In genomic region chr6:34341481-34341971, GRCh38 we compare ENCODE assay signal across 14 cellular contexts. TPM values are rescaled to one million over a fixed set of nuclear protein-coding genes. Genes with fewer than 3 reads are reported as not detected.
DNase-seq lines count a peak whose midpoint lies in the region; ATAC-seq and TF ChIP-seq lines count a peak whose summit lies in the region.
"Had no signal": no experiment of that assay in that cellular context is flagged by ENCODE, and none has a peak within 500 bp of the region (broad histone marks: within the 10 kb centered on the region; RNA-seq: fewer than 3 reads in every experiment).

No MANE protein-coding gene starts in this region.

- no peak overlapping the region for H3K27ac ChIP-seq in GM23338 (ENCODE audit: low read depth)
- H3K27ac ChIP-seq: right lobe of liver had no signal

- peaks cover 7% of the 10 kb centered on the region; the same call in 1 of the 2 replicates for H3K4me1 ChIP-seq in GM23338 (ENCODE audit: insufficient read depth)

- no peaks in the 10 kb centered on the region for H3K36me3 ChIP-seq in GM23338 (ENCODE audit: insufficient read depth)
- H3K36me3 ChIP-seq: right lobe of liver had no signal

- H4K20me1 ChIP-seq in GM23338 (replicated peaks; ENCODE audit: insufficient read depth): peaks cover 8% of the 10 kb centered on the region

- H3K27ac Mint-ChIP-seq in GM23338: no peak overlapping the region; the same call in 1 of the 2 replicates

- peaks cover under 1% of the 10 kb centered on the region; the same call in 1 of the 3 replicates for H3K36me3 Mint-ChIP-seq in GM23338 (ENCODE audit: low read depth)

- TF ChIP-seq CTCF in epithelial cell of proximal tubule (conservative IDR thresholded peaks at IDR 0.05; ENCODE audit: low read depth, low read length): no peak
- TF ChIP-seq CTCF in GM23338 (conservative IDR thresholded peaks at IDR 0.05; ENCODE audit: low read depth in 2 of 2): no peak

- DNase-seq in AG08395 (ENCODE audit: low spot score): peak; percentile 40
- peak; percentile 16 for DNase-seq in NCI-H460 (ENCODE audit: extremely low read depth, low read depth)
- peak; percentile 38 for DNase-seq in epithelial cell of proximal tubule (ENCODE audit: low read depth)
- DNase-seq in lung microvascular endothelial cell (ENCODE audit: low read depth in 2 of 2): peak; percentile 70 to 77
- no peak for DNase-seq in GM23338 (ENCODE audit: low spot score)
- DNase-seq: activated T-cell treated with anti-CD3 and anti-CD28 coated beads for 4 hours; islet precursor cell; NCI-H82; right lobe of liver; stimulated activated CD8-positive, alpha-beta memory T cell treated with anti-CD3 and anti-CD28 coated beads, Interleukin-4, amount 100 ng/mL, for 48 hours; T-helper 2 cell had no signal

- H3K4me3 ChIP-seq in epithelial cell of proximal tubule (ENCODE audit: low read depth, low read length) (no peak overlapping the region), GM23338 (no peak overlapping the region)
- H3K4me3 ChIP-seq: right lobe of liver had no signal

- ATAC-seq in GM23338: no peak
- ATAC-seq in HG02970 (IDR thresholded peaks at IDR 0.05; ENCODE audit: low FRiP score, unreplicated experiment): no peak
- no peak for ATAC-seq in GM18517 (IDR thresholded peaks at IDR 0.05; ENCODE audit: unreplicated experiment)
- no peak for ATAC-seq in HG03280 (IDR thresholded peaks at IDR 0.05; ENCODE audit: unreplicated experiment)

- no peaks in the 10 kb centered on the region for H3K27me3 Mint-ChIP-seq in GM23338 (ENCODE audit: insufficient read depth, low read depth, poor library complexity)

- H3K4me3 Mint-ChIP-seq in GM23338: no peak overlapping the region

- no peaks in the 10 kb centered on the region for H3K9me3 Mint-ChIP-seq in GM23338

- peaks cover 52% of the 10 kb centered on the region for H3K79me2 ChIP-seq in GM23338 (replicated peaks; ENCODE audit: insufficient read depth)

- H3F3A ChIP-seq in GM23338 (replicated peaks; ENCODE audit: low read depth): no peaks in the 10 kb centered on the region

- no peak overlapping the region for H2AFZ ChIP-seq in GM23338

- no peaks in the 10 kb centered on the region for H3K9me2 ChIP-seq in GM23338 (ENCODE audit: insufficient read depth)

- H3K4me2 ChIP-seq in GM23338: no peak overlapping the region

- peaks cover 14% of the 10 kb centered on the region; the same call in 2 of the 3 replicates for H3K4me1 Mint-ChIP-seq in GM23338

- H3K27me3 ChIP-seq in GM23338 (ENCODE audit: insufficient read depth): no peaks in the 10 kb centered on the region
- H3K27me3 ChIP-seq: right lobe of liver had no signal

TF ChIP-seq in GM23338, 12 proteins besides CTCF, POLR2A, EP300 and RAD21:
- TF ChIP-seq ZNF331 (CRISPR knock-in tag; IDR thresholded peaks at IDR 0.05; ENCODE audit: low read depth) (no peak), ZNF114 (CRISPR knock-in tag; IDR thresholded peaks at IDR 0.05) (no peak), STAT1 (IDR thresholded peaks at IDR 0.05; ENCODE audit: unreplicated experiment) (no peak), ETS1 (IDR thresholded peaks at IDR 0.05) (no peak), CREB1 (CRISPR knock-in tag; IDR thresholded peaks at IDR 0.05; ENCODE audit: low read depth) (no peak)

RNA-seq across cellular contexts. Expression of gene NUDT3, which starts 50.9 kb away (rescaled TPM):
- total RNA-seq in NCI-H460 (2014; rRNA removed; shearing (Covaris generic)): 15.8 and 18.5 TPM in 2 replicates
- polyA plus RNA-seq in NCI-H460 (2014; cell fraction: nucleus; rRNA removed): 17.4 and 26.5 TPM in 2 replicates
- total RNA-seq in epithelial cell of proximal tubule (12.9 and 16.7 TPM in 2 replicates), lung microvascular endothelial cell (17.1 and 19.4 TPM in 2 replicates)
- 31.1 and 32.5 TPM in 2 replicates for total RNA-seq in GM23338 (2014; rRNA removed; shearing (Covaris generic))
- polyA plus RNA-seq in GM23338 (2016; fragmentation: Nextera tagmentation; extraction: Ambion mirVana): 11.5 and 12.1 TPM in 2 replicates
